19 cellular contexts compared by ENCODE assay signal in genomic region chr6:26578741-26579140, GRCh38. TPM values are rescaled to one million over a fixed set of nuclear protein-coding genes. Genes with fewer than 3 reads are reported as not detected.
DNase-seq lines count a peak whose midpoint lies in the region; ATAC-seq, FAIRE-seq and TF ChIP-seq lines count a peak whose summit lies in the region.
"Had no signal": no experiment of that assay in that cellular context is flagged by ENCODE, and none has a peak within 500 bp of the region (broad histone marks: within the 10 kb centered on the region; RNA-seq: fewer than 3 reads in every experiment).

No MANE protein-coding gene starts in this region.

- peaks cover 4% of the 10 kb centered on the region for H3K9me3 ChIP-seq in CD4-positive, alpha-beta T cell (ENCODE audit: control insufficient read depth, low read length)
- H3K9me3 ChIP-seq in astrocyte (ENCODE audit: insufficient read depth, low read depth, low read length): no peaks in the 10 kb centered on the region
- H3K9me3 ChIP-seq in naive thymus-derived CD4-positive, alpha-beta T cell (ENCODE audit: control insufficient read depth in 2 of 3, low read length in 3 of 3): peaks cover 0 to 6% (median 4%) of the 10 kb centered on the region in 3 experiments
- no peaks in the 10 kb centered on the region; the same call in 1 of the 2 replicates for H3K9me3 ChIP-seq in BE2C

- intact Hi-C loops in CD4-positive, alpha-beta T cell (cut with DNase I, micrococcal nuclease): no loop called here
- intact Hi-C loops in naive thymus-derived CD4-positive, alpha-beta T cell (cut with micrococcal nuclease): loop anchor here in 1 of 2 donors (10.0 kb wide), 1 partner anchor 1316 kb away; a partner anchor contains a TSS

- peaks cover 33% of the 10 kb centered on the region for H3K27me3 Mint-ChIP-seq in T-helper 1 cell treated with Interleukin-12 subunit alpha and Interleukin-12 subunit beta and Interleukin-4 antibody, amounts not matched to agents 30 μg/mL and 1 μg/mL, for 36 hours (ENCODE audit: low read depth)
- peaks cover 14% of the 10 kb centered on the region for H3K27me3 Mint-ChIP-seq in CD4-positive, alpha-beta T cell
- H3K27me3 Mint-ChIP-seq in astrocyte (ENCODE audit: low read depth, unreplicated experiment): peaks cover 22% of the 10 kb centered on the region
- H3K27me3 Mint-ChIP-seq in naive thymus-derived CD4-positive, alpha-beta T cell: peaks cover 5 to 27% (median 9%) of the 10 kb centered on the region in 5 donors
- H3K27me3 Mint-ChIP-seq in stimulated activated naive B cell treated with anti-CD40 and anti-IgM and Interleukin-4, amounts not matched to agents 10 μg/mL and 1 μg/mL and 100 μg/mL, for 72 hours: peaks cover 9 to 52% of the 10 kb centered on the region in 2 donors

- no peak overlapping the region for H3K27ac Mint-ChIP-seq in T-helper 1 cell treated with Interleukin-12 subunit alpha and Interleukin-12 subunit beta and Interleukin-4 antibody, amounts not matched to agents 30 μg/mL and 1 μg/mL, for 36 hours
- peak overlapping the region; percentile 24 for H3K27ac Mint-ChIP-seq in CD4-positive, alpha-beta T cell
- no peak overlapping the region for H3K27ac Mint-ChIP-seq in astrocyte (ENCODE audit: unreplicated experiment)
- peak overlapping the region in 1 of 9 donors; percentile 3 for H3K27ac Mint-ChIP-seq in naive thymus-derived CD4-positive, alpha-beta T cell
- no peak overlapping the region for H3K27ac Mint-ChIP-seq in stimulated activated naive B cell treated with anti-CD40 and anti-IgM and Interleukin-4, amounts not matched to agents 10 μg/mL and 1 μg/mL and 100 μg/mL, for 72 hours

- H3K4me1 ChIP-seq in astrocyte (ENCODE audit: insufficient read depth, low read length) (peaks cover 3% of the 10 kb centered on the region), BE2C (no peaks in the 10 kb centered on the region)
- H3K4me1 ChIP-seq in naive thymus-derived CD4-positive, alpha-beta T cell (ENCODE audit: control insufficient read depth in 2 of 2, insufficient read depth in 2 of 2, low read length in 2 of 2): peaks cover 0 to 3% of the 10 kb centered on the region in 2 donors

- H3K4me3 ChIP-seq in astrocyte (ENCODE audit: insufficient read depth, low read depth, low read length) (no peak overlapping the region), BE2C (ENCODE audit: low read depth, low read length) (no peak overlapping the region)
- no peak overlapping the region for H3K4me3 ChIP-seq in naive thymus-derived CD4-positive, alpha-beta T cell (ENCODE audit: low read length)
- H3K4me3 ChIP-seq: PC-9 had no signal

- H4K20me1 ChIP-seq in astrocyte (ENCODE audit: insufficient read depth, low read length): no peaks in the 10 kb centered on the region

- H3K27me3 ChIP-seq in CD4-positive, alpha-beta T cell (ENCODE audit: control insufficient read depth, insufficient read depth, low read length): peaks cover 5% of the 10 kb centered on the region
- H3K27me3 ChIP-seq in astrocyte (ENCODE audit: insufficient read depth, low read length) (peaks cover 7% of the 10 kb centered on the region), BE2C (no peaks in the 10 kb centered on the region; the same call in 1 of the 2 replicates)
- H3K27me3 ChIP-seq in naive thymus-derived CD4-positive, alpha-beta T cell (ENCODE audit: control insufficient read depth in 2 of 2, insufficient read depth in 2 of 2, low read length in 2 of 2): no peaks in the 10 kb centered on the region

- peaks cover 2% of the 10 kb centered on the region for H3K36me3 Mint-ChIP-seq in T-helper 1 cell treated with Interleukin-12 subunit alpha and Interleukin-12 subunit beta and Interleukin-4 antibody, amounts not matched to agents 30 μg/mL and 1 μg/mL, for 36 hours (ENCODE audit: low read depth)
- peaks cover 13% of the 10 kb centered on the region for H3K36me3 Mint-ChIP-seq in CD4-positive, alpha-beta T cell (ENCODE audit: low read depth)
- no peaks in the 10 kb centered on the region for H3K36me3 Mint-ChIP-seq in astrocyte (ENCODE audit: low read depth, unreplicated experiment)
- H3K36me3 Mint-ChIP-seq in naive thymus-derived CD4-positive, alpha-beta T cell: peaks cover 0 to 6% (median 0%) of the 10 kb centered on the region in 5 donors
- peaks cover 2 to 4% of the 10 kb centered on the region in 2 donors for H3K36me3 Mint-ChIP-seq in stimulated activated naive B cell treated with anti-CD40 and anti-IgM and Interleukin-4, amounts not matched to agents 10 μg/mL and 1 μg/mL and 100 μg/mL, for 72 hours

- peak overlapping the region; percentile 33 for H3K4me3 Mint-ChIP-seq in T-helper 1 cell treated with Interleukin-12 subunit alpha and Interleukin-12 subunit beta and Interleukin-4 antibody, amounts not matched to agents 30 μg/mL and 1 μg/mL, for 36 hours
- peak overlapping the region; percentile 9 for H3K4me3 Mint-ChIP-seq in CD4-positive, alpha-beta T cell
- H3K4me3 Mint-ChIP-seq in astrocyte (ENCODE audit: unreplicated experiment): peak overlapping the region; percentile 51
- H3K4me3 Mint-ChIP-seq in naive thymus-derived CD4-positive, alpha-beta T cell: peak overlapping the region in 7 of 10 donors; percentile 12 to 87 (median 56)
- no peak overlapping the region for H3K4me3 Mint-ChIP-seq in stimulated activated naive B cell treated with anti-CD40 and anti-IgM and Interleukin-4, amounts not matched to agents 10 μg/mL and 1 μg/mL and 100 μg/mL, for 72 hours

- H3K4me2 ChIP-seq in astrocyte (ENCODE audit: low read length): no peak overlapping the region
- H3K4me2 ChIP-seq: PC-9 had no signal

- H3K9ac ChIP-seq in astrocyte (ENCODE audit: low read length): no peak overlapping the region

- POLR2A ChIA-PET in CD4-positive, alpha-beta T cell (lab: Charles Lee): interaction anchor here (1.0 to 2.6 kb wide), 2 partner anchors 12 to 17 kb away, joined by 4 to 12 read pairs; no protein-coding TSS in a partner anchor
- POLR2A ChIA-PET in naive thymus-derived CD4-positive, alpha-beta T cell (lab: Charles Lee): interaction anchor here (0.9 to 1.5 kb wide), 3 partner anchors 16 to 395 kb away, joined by 3 to 4 read pairs (median 3); a partner anchor contains a TSS

- no peaks in the 10 kb centered on the region for H3K79me2 ChIP-seq in astrocyte (ENCODE audit: insufficient read depth, low read length)

- FAIRE-seq in astrocyte (lab: Jason Lieb, UNC): no peak
- FAIRE-seq: H1 had no signal

- CTCF ChIA-PET in CD4-positive, alpha-beta T cell (lab: Charles Lee): interaction anchor here (1.2 to 7.8 kb wide), 3 partner anchors 17 to 237 kb away, joined by 3 to 50 read pairs (median 7); partner anchors contain the start of gene HMGN4
- CTCF ChIA-PET in naive thymus-derived CD4-positive, alpha-beta T cell (lab: Charles Lee): interaction anchor here (0.5 to 4.1 kb wide), 2 partner anchors 17 to 47 kb away, joined by 3 to 16 read pairs; no protein-coding TSS in a partner anchor

- H3K4me1 Mint-ChIP-seq in T-helper 1 cell treated with Interleukin-12 subunit alpha and Interleukin-12 subunit beta and Interleukin-4 antibody, amounts not matched to agents 30 μg/mL and 1 μg/mL, for 36 hours (ENCODE audit: low read depth): peaks cover 17% of the 10 kb centered on the region
- H3K4me1 Mint-ChIP-seq in CD4-positive, alpha-beta T cell (ENCODE audit: low read depth): peaks cover 10% of the 10 kb centered on the region
- no peaks in the 10 kb centered on the region for H3K4me1 Mint-ChIP-seq in astrocyte (ENCODE audit: low read depth, unreplicated experiment)
- H3K4me1 Mint-ChIP-seq in naive thymus-derived CD4-positive, alpha-beta T cell: peaks cover 13 to 26% (median 16%) of the 10 kb centered on the region in 7 donors
- peaks cover 11 to 17% of the 10 kb centered on the region in 2 donors for H3K4me1 Mint-ChIP-seq in stimulated activated naive B cell treated with anti-CD40 and anti-IgM and Interleukin-4, amounts not matched to agents 10 μg/mL and 1 μg/mL and 100 μg/mL, for 72 hours

- peaks cover 11% of the 10 kb centered on the region for H3K9me3 Mint-ChIP-seq in T-helper 1 cell treated with Interleukin-12 subunit alpha and Interleukin-12 subunit beta and Interleukin-4 antibody, amounts not matched to agents 30 μg/mL and 1 μg/mL, for 36 hours
- peaks cover 14% of the 10 kb centered on the region for H3K9me3 Mint-ChIP-seq in CD4-positive, alpha-beta T cell
- peaks cover 10% of the 10 kb centered on the region for H3K9me3 Mint-ChIP-seq in astrocyte (ENCODE audit: unreplicated experiment)
- peaks cover 0 to 34% (median 11%) of the 10 kb centered on the region in 11 donors for H3K9me3 Mint-ChIP-seq in naive thymus-derived CD4-positive, alpha-beta T cell
- H3K9me3 Mint-ChIP-seq in stimulated activated naive B cell treated with anti-CD40 and anti-IgM and Interleukin-4, amounts not matched to agents 10 μg/mL and 1 μg/mL and 100 μg/mL, for 72 hours: peaks cover 10 to 12% of the 10 kb centered on the region in 2 donors

- H2AFZ ChIP-seq in astrocyte (ENCODE audit: low read depth, low read length): no peak overlapping the region
- H2AFZ ChIP-seq: PC-9 had no signal

- TF ChIP-seq CTCF in CD4-positive, alpha-beta T cell (IDR thresholded peaks at IDR 0.05): no peak
- TF ChIP-seq CTCF in astrocyte (IDR thresholded peaks at IDR 0.05; ENCODE audit: insufficient read depth, low read depth, low read length) (no peak), BE2C (IDR thresholded peaks at IDR 0.05; ENCODE audit: low read depth, low read length) (no peak)

- no peak for ATAC-seq in CD4-positive, alpha-beta T cell (ENCODE audit: poor library complexity)
- ATAC-seq in naive thymus-derived CD4-positive, alpha-beta T cell: no peak
- no peak for ATAC-seq in HG02885 (IDR thresholded peaks at IDR 0.05; ENCODE audit: poor library complexity, unreplicated experiment)
- ATAC-seq in stimulated activated naive B cell treated with anti-CD40 and anti-IgM and Interleukin-4, amounts not matched to agents 10 μg/mL and 1 μg/mL and 100 μg/mL, for 72 hours (replicated peaks): no peak

- no peak overlapping the region for H3K27ac ChIP-seq in CD4-positive, alpha-beta T cell (ENCODE audit: low read depth, low read length)
- no peak overlapping the region for H3K27ac ChIP-seq in astrocyte (ENCODE audit: low read depth, low read length)
- H3K27ac ChIP-seq in naive thymus-derived CD4-positive, alpha-beta T cell (ENCODE audit: low read depth, low read length): no peak overlapping the region
- H3K27ac ChIP-seq: 22Rv1, PC-9 had no signal

- DNase-seq in T-helper 1 cell (no peak), astrocyte (ENCODE audit: low read depth) (no peak), BE2C (no peak)
- DNase-seq in CD4-positive, alpha-beta T cell: no peak
- DNase-seq in naive thymus-derived CD4-positive, alpha-beta T cell: no peak
- no peak for DNase-seq in stimulated activated naive B cell treated with anti-CD40 and anti-IgM and Interleukin-4, amounts not matched to agents 10 μg/mL and 1 μg/mL and 100 μg/mL, for 72 hours
- DNase-seq: AML-193, DMS153, GF-D8, NCI-H1092 treated with DMSO at 0.1 percent for 48 hours, NCI-H146, NCI-H2029 treated with DMSO at 0.1 percent for 48 hours, NCI-H2171, NCI-H526, PC-9 had no signal

- H3K36me3 ChIP-seq in astrocyte (ENCODE audit: insufficient read depth, low read length) (no peaks in the 10 kb centered on the region), BE2C (no peaks in the 10 kb centered on the region)
- H3K36me3 ChIP-seq in naive thymus-derived CD4-positive, alpha-beta T cell (ENCODE audit: control insufficient read depth in 2 of 3, insufficient read depth in 3 of 3, low read length in 3 of 3): no peaks in the 10 kb centered on the region

RNA-seq across cellular contexts. Expression of gene ABT1, which starts 18.0 kb away (rescaled TPM):
- 10 to 100 TPM; 39.8 to 40.4 TPM for total RNA-seq in CD4-positive, alpha-beta T cell
- 17.1 and 17.3 TPM in 2 replicates for total RNA-seq in astrocyte
- total RNA-seq in naive thymus-derived CD4-positive, alpha-beta T cell: 10 to 100 TPM; 23.3 to 37.5 (median 35.0) TPM
- 10 to 100 TPM; 39.4 to 44.8 TPM for polyA plus RNA-seq in naive thymus-derived CD4-positive, alpha-beta T cell
- 65.8 TPM for polyA plus RNA-seq in BE2C (2012; ENCODE audit: insufficient read depth, insufficient read length, low read depth)

RNA-seq across cellular contexts. Expression of gene HMGN4, which starts 40.6 kb away (rescaled TPM):
- total RNA-seq in CD4-positive, alpha-beta T cell: 10 to 100 TPM; 22.7 to 24.8 TPM
- 46.2 and 49.4 TPM in 2 replicates for total RNA-seq in astrocyte
- 10 to 100 TPM; 37.6 to 96.0 (median 81.7) TPM for total RNA-seq in naive thymus-derived CD4-positive, alpha-beta T cell
- polyA plus RNA-seq in naive thymus-derived CD4-positive, alpha-beta T cell: 100 to 1,000 TPM; 122 to 154 TPM
- 59.1 TPM for polyA plus RNA-seq in BE2C (2012; ENCODE audit: insufficient read depth, insufficient read length, low read depth)

Comparison
In these comparisons a context has a peak if more than half of its experiments do, and no peak if none do; other contexts are left out.
1. H3K4me3 Mint-ChIP-seq: peak in T-helper 1 cell treated with Interleukin-12 subunit alpha and Interleukin-12 subunit beta and Interleukin-4 antibody, amounts not matched to agents 30 μg/mL and 1 μg/mL, for 36 hours (single experiment), CD4-positive, alpha-beta T cell (single experiment), astrocyte (single experiment) and naive thymus-derived CD4-positive, alpha-beta T cell (7 of 10); none in stimulated activated naive B cell treated with anti-CD40 and anti-IgM and Interleukin-4, amounts not matched to agents 10 μg/mL and 1 μg/mL and 100 μg/mL, for 72 hours (0 of 2).